11 cellular contexts compared by ENCODE assay signal in genomic region chr1:218348628-218349185, GRCh38. TPM values are rescaled to one million over a fixed set of nuclear protein-coding genes. Genes with fewer than 3 reads are reported as not detected.
A peak's percentile ranks its signal among the peaks of the same experiment; 100 is the strongest.
DNase-seq lines count a peak whose midpoint lies in the region; ATAC-seq and TF ChIP-seq lines count a peak whose summit lies in the region.
"Had no signal": no experiment of that assay in that cellular context is flagged by ENCODE, and none has a peak within 500 bp of the region (broad histone marks: within the 10 kb centered on the region; RNA-seq: fewer than 3 reads in every experiment).

No MANE protein-coding gene starts in this region.

- H3K27me3 ChIP-seq in SJCRH30 (no peaks in the 10 kb centered on the region), right cardiac atrium (ENCODE audit: control insufficient read depth, insufficient read depth) (no peaks in the 10 kb centered on the region)

- no peak for DNase-seq in HFF-Myc (ENCODE audit: extremely low read depth, low read depth)
- peak in 1 of 2 experiments; percentile 36 for DNase-seq in SJCRH30
- no peak for DNase-seq in right cardiac atrium
- DNase-seq in KG1 (lab: John Stamatoyannopoulos, UW), result no peak
- no peak for DNase-seq in KBM-7
- DNase-seq: effector memory CD4-positive, alpha-beta T cell; mucosa of descending colon; T-cell had no signal

- H3K27ac ChIP-seq in SJCRH30 (peak overlapping the region; percentile 72), right cardiac atrium (ENCODE audit: low read length) (no peak overlapping the region), skin epidermis (peak overlapping the region in 6 of 21 experiments; percentile 2 to 85 (median 28))

- in situ Hi-C loops in KBM-7 (cut with MboI; ENCODE audit: low pct_unique_long_range_greater_than_20kb, low sequenced_read_pairs), result no loop called here

- peak overlapping the region; percentile 68 for H3K4me3 ChIP-seq in HFF-Myc (replicated peaks; ENCODE audit: low read depth, low read length)
- H3K4me3 ChIP-seq in SJCRH30, result peak overlapping the region; percentile 73
- peak overlapping the region; percentile 74 for H3K4me3 ChIP-seq in right cardiac atrium (ENCODE audit: low read length)
- peak overlapping the region in 4 of 7 experiments; percentile 2 to 61 (median 34) for H3K4me3 ChIP-seq in skin epidermis
- H3K4me3 ChIP-seq: mucosa of descending colon had no signal

- no peaks in the 10 kb centered on the region for H3K36me3 ChIP-seq in SJCRH30

- no peaks in the 10 kb centered on the region for H3K9me3 ChIP-seq in SJCRH30 (replicated peaks)
- no peaks in the 10 kb centered on the region for H3K9me3 ChIP-seq in right cardiac atrium (ENCODE audit: control insufficient read depth, low read length)
- H3K9me3 ChIP-seq: mucosa of descending colon had no signal

- WGBS in right cardiac atrium, result 39% methylated on average over 5 of the region's 5 CpGs

- intact Hi-C loops in right cardiac atrium (cut with DNase I), result loop anchor here in 2 of 4 donors (10.0 kb wide), 1 partner anchor 716 kb away; no protein-coding TSS in a partner anchor

- peaks cover 25% of the 10 kb centered on the region for H3K4me1 ChIP-seq in SJCRH30
- H3K4me1 ChIP-seq in right cardiac atrium (ENCODE audit: control insufficient read depth, insufficient read depth, low read length), result peaks cover 2% of the 10 kb centered on the region

- TF ChIP-seq CTCF in HFF-Myc (IDR thresholded peaks at IDR 0.05; ENCODE audit: low read depth, low read length, missing control alignments), result no peak

- ATAC-seq in right cardiac atrium (no peak), HG03108 (IDR thresholded peaks at IDR 0.05; ENCODE audit: unreplicated experiment) (no peak), HG03571 (IDR thresholded peaks at IDR 0.05; ENCODE audit: unreplicated experiment) (no peak)
- ATAC-seq: mucosa of descending colon, T-cell had no signal

RNA-seq across cellular contexts. Expression of gene TGFB2, which starts 3.6 kb away (rescaled TPM):
- total RNA-seq in SJCRH30 (2014; rRNA removed; shearing (Covaris generic)), result 22.1 and 24.4 TPM in 2 replicates
- total RNA-seq in right cardiac atrium, result 1 to 10 TPM; 1.8 to 4.6 (median 4.0) TPM
- polyA plus RNA-seq in right cardiac atrium, result 0.88 TPM
